Comparison of ENCODE assay signal across 38 cellular contexts in the genomic region with DNA sequence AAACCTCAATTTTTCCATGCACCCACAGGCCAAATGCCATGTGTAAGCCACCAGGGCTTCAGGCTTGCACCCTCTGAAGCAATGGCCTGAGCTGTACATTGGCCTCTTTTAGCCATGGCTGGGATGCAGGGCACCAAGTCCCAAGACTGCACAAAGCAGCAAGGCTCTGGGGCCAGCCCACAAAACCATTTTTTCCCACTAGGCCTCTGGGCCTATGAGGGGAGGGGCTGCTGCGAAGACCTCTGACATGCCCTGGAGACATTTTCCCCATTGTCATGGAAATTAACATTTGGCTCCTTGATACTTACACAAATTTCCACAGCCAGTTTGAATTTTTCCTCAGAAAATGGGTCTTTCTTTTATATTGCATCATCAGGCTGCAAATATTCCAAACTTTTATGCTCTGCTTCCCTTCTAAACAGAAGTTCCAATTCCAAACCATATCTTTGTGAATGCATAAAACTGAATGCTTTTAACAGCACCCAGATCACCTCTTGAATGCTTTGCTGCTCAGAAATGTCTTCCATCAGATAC.
"Had no signal": no experiment of that assay in that cellular context is flagged by ENCODE, and none has a peak within 500 bp of the region (broad histone marks: within the 10 kb centered on the region; RNA-seq: fewer than 3 reads in every experiment).

No MANE protein-coding gene starts in this region.

- H3K4me3 Mint-ChIP-seq: activated B cell treated with CpG ODN at 0.5 μM for 24 hours; activated CD4-positive, alpha-beta memory T cell treated with anti-CD3 and anti-CD28 coated beads for 36 hours; activated CD4-positive, alpha-beta T cell treated with anti-CD3 and anti-CD28 coated beads, Interleukin-2, amount 10 ng/mL, durations not matched to agents 24 days and 14 days; activated CD8-positive, alpha-beta T cell treated with anti-CD3 and anti-CD28 coated beads for 36 hours; activated naive CD4-positive, alpha-beta T cell treated with anti-CD3 and anti-CD28 coated beads for 36 hours; activated naive CD8-positive, alpha-beta T cell treated with anti-CD3 and anti-CD28 coated beads for 36 hours; activated T-cell treated with anti-CD3 and anti-CD28 coated beads, Interleukin-2, amount 50 U/mL, for 4 hours; activated T-cell treated with anti-CD3 and anti-CD28 coated beads, Interleukin-2, amount 50 U/mL, for 72 hours; activated T-helper 1 cell treated with anti-CD3 and anti-CD28 coated beads, Interleukin-12 subunit alpha, Interleukin-12 subunit beta, Interleukin-2, Interleukin-4 antibody, amounts not matched to agents 30 ng/mL and 10 ng/mL and 1 ng/mL, durations not matched to agents 14 hours and 24 hours and 36 hours; activated T-helper 17 cell treated with anti-CD3 and anti-CD28 coated beads, Interleukin-2, amount 50 U/mL, for 72 hours; brain; central memory CD8-positive, alpha-beta T cell; T-helper 1 cell treated with Interleukin-12 subunit alpha and Interleukin-12 subunit beta and Interleukin-4 antibody, amounts not matched to agents 30 μg/mL and 1 μg/mL, for 36 hours; T-helper 2 cell treated with Interferon-gamma antibody and Interleukin-4, amounts not matched to agents 5 μg/mL and 100 μg/mL, for 36 hours had no signal

- H3K27me3 ChIP-seq: adrenal gland, ascending aorta, cardiac muscle cell had no signal

- H3K36me3 Mint-ChIP-seq: activated naive CD8-positive, alpha-beta T cell treated with anti-CD3 and anti-CD28 coated beads for 36 hours had no signal

- H3K9me3 Mint-ChIP-seq: activated CD8-positive, alpha-beta T cell treated with anti-CD3 and anti-CD28 coated beads for 36 hours; activated naive CD4-positive, alpha-beta T cell treated with anti-CD3 and anti-CD28 coated beads, Interleukin-2, amount 50 U/mL, for 72 hours; central memory CD8-positive, alpha-beta T cell had no signal

- FAIRE-seq: bronchial epithelial cell, TTC549 had no signal

- H3K4me3 ChIP-seq: adrenal gland, ascending aorta, cardiac muscle cell had no signal

- H3K27ac ChIP-seq: adrenal gland, ascending aorta, cardiac muscle cell, VCaP had no signal

- H3K9me3 ChIP-seq: adrenal gland, ascending aorta had no signal

- DNase-seq: activated B cell treated with CpG ODN at 0.5 μM for 24 hours; activated CD4-positive, alpha-beta memory T cell treated with anti-CD3 and anti-CD28 coated beads for 36 hours; activated CD4-positive, alpha-beta T cell treated with anti-CD3 and anti-CD28 coated beads for 4 hours; activated CD4-positive, alpha-beta T cell treated with anti-CD3 and anti-CD28 coated beads, Interleukin-2, amount 10 ng/mL, durations not matched to agents 24 days and 14 days; activated CD4-positive, alpha-beta T cell treated with anti-CD3 and anti-CD28 coated beads, Interleukin-2, amount 50 U/mL, for 1 hour; activated CD4-positive, alpha-beta T cell treated with anti-CD3 and anti-CD28 coated beads, Interleukin-2, amount 50 U/mL, for 4 hours; activated CD4-positive, CD25-positive, alpha-beta regulatory T cell treated with anti-CD3 and anti-CD28 coated beads, Interleukin-2, amount 50 U/mL, for 72 hours; activated CD8-positive, alpha-beta memory T cell treated with anti-CD3 and anti-CD28 coated beads, Interleukin-2, amount 50 U/mL, for 4 hours; activated CD8-positive, alpha-beta T cell treated with anti-CD3 and anti-CD28 coated beads for 36 hours; activated effector memory CD4-positive, alpha-beta T cell treated with anti-CD3 and anti-CD28 coated beads, Interleukin-2, amount 50 U/mL, for 16 hours; activated gamma-delta T cell treated with Interleukin-2 at 50 U/mL for 16 hours; activated naive CD4-positive, alpha-beta T cell; activated naive CD4-positive, alpha-beta T cell treated with anti-CD3 and anti-CD28 coated beads for 36 hours; activated naive CD4-positive, alpha-beta T cell treated with anti-CD3 and anti-CD28 coated beads, Interleukin-2, amount 50 U/mL, for 16 hours; activated naive CD8-positive, alpha-beta T cell treated with anti-CD3 and anti-CD28 coated beads for 36 hours; activated T-cell treated with anti-CD3 and anti-CD28 coated beads for 4 hours; activated T-cell treated with anti-CD3 and anti-CD28 coated beads, Interleukin-2, amount 50 U/mL, for 1 hour; activated T-cell treated with anti-CD3 and anti-CD28 coated beads, Interleukin-2, amount 50 U/mL, for 4 hours; activated T-cell treated with anti-CD3 and anti-CD28 coated beads, Interleukin-2, amount 50 U/mL, for 72 hours; adrenal gland; amygdala; anterior cingulate cortex; caudate nucleus; T-helper 1 cell; T-helper 2 cell; T-helper 9 cell had no signal

- H3K27me3 Mint-ChIP-seq: activated B cell treated with CpG ODN at 0.5 μM for 24 hours; activated CD4-positive, alpha-beta memory T cell treated with anti-CD3 and anti-CD28 coated beads for 36 hours; activated CD4-positive, alpha-beta T cell treated with anti-CD3 and anti-CD28 coated beads, Interleukin-2, amount 10 ng/mL, durations not matched to agents 24 days and 14 days; activated CD8-positive, alpha-beta T cell treated with anti-CD3 and anti-CD28 coated beads for 36 hours; activated naive CD8-positive, alpha-beta T cell treated with anti-CD3 and anti-CD28 coated beads for 36 hours; activated T-helper 17 cell treated with anti-CD3 and anti-CD28 coated beads, Interleukin-2, amount 50 U/mL, for 72 hours; central memory CD8-positive, alpha-beta T cell had no signal

- H3K27ac Mint-ChIP-seq: activated B cell treated with CpG ODN at 0.5 μM for 24 hours; activated CD4-positive, alpha-beta memory T cell treated with anti-CD3 and anti-CD28 coated beads for 36 hours; activated CD4-positive, alpha-beta T cell treated with anti-CD3 and anti-CD28 coated beads, Interleukin-2, amount 10 ng/mL, durations not matched to agents 24 days and 14 days; activated CD8-positive, alpha-beta T cell treated with anti-CD3 and anti-CD28 coated beads for 36 hours; activated naive CD4-positive, alpha-beta T cell treated with anti-CD3 and anti-CD28 coated beads for 36 hours; activated naive CD4-positive, alpha-beta T cell treated with anti-CD3 and anti-CD28 coated beads, Interleukin-2, amount 50 U/mL, for 72 hours; activated naive CD8-positive, alpha-beta T cell treated with anti-CD3 and anti-CD28 coated beads for 36 hours; activated T-cell treated with anti-CD3 and anti-CD28 coated beads, Interleukin-2, amount 50 U/mL, for 72 hours; activated T-helper 1 cell treated with anti-CD3 and anti-CD28 coated beads, Interleukin-12 subunit alpha, Interleukin-12 subunit beta, Interleukin-2, Interleukin-4 antibody, amounts not matched to agents 30 ng/mL and 10 ng/mL and 1 ng/mL, durations not matched to agents 14 hours and 24 hours and 36 hours; activated T-helper 17 cell treated with anti-CD3 and anti-CD28 coated beads, Interleukin-2, amount 50 U/mL, for 72 hours; brain; T-helper 1 cell treated with Interleukin-12 subunit alpha and Interleukin-12 subunit beta and Interleukin-4 antibody, amounts not matched to agents 30 μg/mL and 1 μg/mL, for 36 hours; T-helper 2 cell treated with Interferon-gamma antibody and Interleukin-4, amounts not matched to agents 5 μg/mL and 100 μg/mL, for 36 hours had no signal

- H3K4me1 ChIP-seq: adrenal gland, ascending aorta had no signal

- H3K36me3 ChIP-seq: adrenal gland, ascending aorta, cardiac muscle cell had no signal

- ATAC-seq: activated CD8-positive, alpha-beta T cell treated with anti-CD3 and anti-CD28 coated beads for 36 hours; activated naive CD4-positive, alpha-beta T cell treated with anti-CD3 and anti-CD28 coated beads, Interleukin-2, amount 50 U/mL, for 72 hours; activated T-cell treated with anti-CD3 and anti-CD28 coated beads, Interleukin-2, amount 50 U/mL, for 4 hours; activated T-cell treated with anti-CD3 and anti-CD28 coated beads, Interleukin-2, amount 50 U/mL, for 72 hours; activated T-helper 17 cell treated with anti-CD3 and anti-CD28 coated beads, Interleukin-2, amount 50 U/mL, for 72 hours had no signal
